Comparison of ENCODE assay signal across 1 cellular context in the genomic region with DNA sequence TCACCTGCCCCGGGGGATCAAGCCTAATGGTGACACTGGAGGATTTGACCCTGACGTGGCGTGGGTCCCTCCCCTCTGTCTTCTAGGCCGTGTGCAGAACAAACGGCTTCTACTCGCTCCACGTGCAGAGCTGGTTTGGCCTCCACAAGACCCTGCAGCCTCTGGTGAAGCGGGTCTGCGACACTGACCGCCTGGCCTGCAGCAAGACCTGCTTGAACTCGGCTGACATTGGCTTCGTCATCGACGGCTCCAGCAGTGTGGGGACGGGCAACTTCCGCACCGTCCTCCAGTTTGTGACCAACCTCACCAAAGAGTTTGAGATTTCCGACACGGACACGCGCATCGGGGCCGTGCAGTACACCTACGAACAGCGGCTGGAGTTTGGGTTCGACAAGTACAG.
TF ChIP-seq lines count a peak whose summit lies in the region.

No MANE protein-coding gene starts in this region.

TF ChIP-seq in IMR-90, 13 proteins besides CTCF, POLR2A, EP300 and RAD21:
- TF ChIP-seq MAZ (IDR thresholded peaks at IDR 0.05; ENCODE audit: borderline replicate concordance, low read depth, low read length) = no peak
- no peak for TF ChIP-seq SMC3 (IDR thresholded peaks at IDR 0.05; ENCODE audit: low read depth, low read length)
- no peak for TF ChIP-seq FOS (IDR thresholded peaks at IDR 0.05; ENCODE audit: low read depth, low read length)
- no peak for TF ChIP-seq CHD1 (IDR thresholded peaks at IDR 0.05; ENCODE audit: low read depth, low read length)
- no peak for TF ChIP-seq NFE2L2 (IDR thresholded peaks at IDR 0.05; ENCODE audit: low read depth, low read length)
